Comparison of ENCODE assay signal across 13 cellular contexts in the genomic region with DNA sequence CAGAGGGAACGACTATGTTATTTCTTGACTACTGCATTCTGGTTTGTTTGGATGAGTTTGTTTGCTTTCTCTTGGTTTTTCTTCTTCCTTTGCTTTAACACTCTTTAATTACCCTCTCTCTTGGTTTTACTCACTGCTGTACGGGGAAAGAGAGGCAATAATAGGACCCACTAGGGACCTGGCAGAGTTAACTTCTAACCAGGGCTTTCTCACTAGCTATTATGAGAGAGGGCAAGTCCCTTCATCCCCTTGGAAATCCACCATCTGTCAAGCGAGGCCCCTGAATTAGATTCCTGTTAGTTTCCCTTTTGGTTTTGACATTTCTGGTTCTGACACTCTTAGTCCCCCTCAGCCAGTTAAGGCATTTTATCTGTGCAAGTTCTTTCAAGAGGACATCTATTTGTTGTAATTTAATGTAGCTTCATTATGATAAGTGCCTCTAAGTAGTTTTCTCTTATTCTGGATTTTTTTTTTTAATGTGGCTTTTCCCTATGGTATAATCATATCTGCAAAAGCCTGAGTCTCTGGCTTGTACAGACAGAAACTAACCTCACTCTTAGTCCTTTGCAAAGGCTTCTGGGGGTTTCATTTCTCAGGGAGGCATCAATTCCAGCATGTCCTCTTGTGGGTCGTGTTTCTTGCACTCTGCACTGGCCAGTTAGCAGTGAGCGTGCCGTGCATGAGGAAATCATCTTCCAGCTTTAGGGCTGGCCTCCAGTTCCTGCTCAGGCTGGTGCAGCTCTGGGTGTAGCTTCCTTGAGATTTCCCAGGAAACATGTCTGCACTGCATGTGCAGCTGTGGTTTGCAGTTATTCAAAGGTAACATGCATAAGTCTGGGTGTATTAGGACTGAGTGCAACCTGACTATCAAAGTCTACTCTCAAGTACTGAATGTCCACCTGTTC.
DNase-seq lines count a peak whose midpoint lies in the region; ATAC-seq, FAIRE-seq and TF ChIP-seq lines count a peak whose summit lies in the region.
"Had no signal": no experiment of that assay in that cellular context is flagged by ENCODE, and none has a peak within 500 bp of the region (broad histone marks: within the 10 kb centered on the region; RNA-seq: fewer than 3 reads in every experiment).

No MANE protein-coding gene starts in this region.

- no peak overlapping the region for H3K4me2 ChIP-seq in GM12878 (ENCODE audit: control insufficient read depth, insufficient read depth)

- SMC1A ChIA-PET in GM12878 (lab: Charles Lee; ENCODE audit: uncharacterized antibody, unreplicated experiment) = interaction anchor here (0.8 to 4.3 kb wide), 5 partner anchors 12 to 560 kb away, joined by 3 to 23 read pairs (median 4); no protein-coding TSS in a partner anchor

- H3K4me1 ChIP-seq in GM12878 (ENCODE audit: control insufficient read depth, insufficient read depth, low read length) = no peaks in the 10 kb centered on the region
- no peaks in the 10 kb centered on the region for H3K4me1 ChIP-seq in CD8-positive, alpha-beta T cell (ENCODE audit: insufficient read depth, low read length)
- H3K4me1 ChIP-seq in SJCRH30 = peaks cover 6% of the 10 kb centered on the region; the same call in 1 of the 2 replicates

- H3K4me3 ChIP-seq in GM12878 (no peak overlapping the region), SJCRH30 (no peak overlapping the region)
- H3K4me3 ChIP-seq in CD8-positive, alpha-beta T cell (ENCODE audit: low read depth, low read length) = no peak overlapping the region
- H3K4me3 ChIP-seq: left ventricle myocardium inferior had no signal

- peak; percentile 77 for ATAC-seq in GM18517 (IDR thresholded peaks at IDR 0.05; ENCODE audit: unreplicated experiment)
- ATAC-seq in GM21381 (IDR thresholded peaks at IDR 0.05; ENCODE audit: unreplicated experiment) = peak; percentile 56
- ATAC-seq in HG03039 (IDR thresholded peaks at IDR 0.05; ENCODE audit: unreplicated experiment) = peak; percentile 60
- peak; percentile 84 for ATAC-seq in GM12878
- ATAC-seq in CD8-positive, alpha-beta T cell = no peak
- ATAC-seq in GM19351 (IDR thresholded peaks at IDR 0.05; ENCODE audit: unreplicated experiment) = no peak

- 0 out of 4 replicates have a peak, but pooled peaks of 1 of the 2 experiments have one; percentile 14 for TF ChIP-seq EP300 in GM12878 (IDR thresholded peaks at IDR 0.05; ENCODE audit: borderline replicate concordance in 1 of 2, control insufficient read depth in 1 of 2, low read depth in 2 of 2, low read length in 2 of 2)

- in situ Hi-C loops in GM12878 (cut with MboI) = no loop called here

- H3K36me3 Mint-ChIP-seq in CD8-positive, alpha-beta T cell = no peaks in the 10 kb centered on the region

- H3K79me2 ChIP-seq in GM12878 (ENCODE audit: control insufficient read depth, insufficient read depth, low read length) = no peaks in the 10 kb centered on the region

- no peak for FAIRE-seq in GM12878 (lab: Jason Lieb, UNC)

- H2AFZ ChIP-seq in GM12878 (ENCODE audit: control insufficient read depth, low read depth, low read length) = no peak overlapping the region

- H3K4me3 Mint-ChIP-seq in CD8-positive, alpha-beta T cell = no peak overlapping the region
- H3K4me3 Mint-ChIP-seq: neural crest cell had no signal

- TF ChIP-seq CTCF in GM12878 (IDR thresholded peaks at IDR 0.05 in 2 of 3, conservative IDR thresholded peaks at IDR 0.05 in 1 of 3; ENCODE audit: control insufficient read depth in 2 of 3, extremely low read depth in 1 of 3, insufficient read depth in 1 of 3, low read depth in 3 of 3, low read length in 3 of 3) = no peak
- no peak for TF ChIP-seq CTCF in CD8-positive, alpha-beta T cell (IDR thresholded peaks at IDR 0.05)

- H3K9ac ChIP-seq in GM12878 (ENCODE audit: control insufficient read depth, insufficient read depth, low read length) = no peak overlapping the region

- TF ChIP-seq POLR2A in GM12878 (IDR thresholded peaks at IDR 0.05; ENCODE audit: low read depth, low read length) = no peak

- intact Hi-C loops in GM12878 (cut with micrococcal nuclease; ENCODE audit: unreplicated experiment) = no loop called here
- intact Hi-C loops in CD8-positive, alpha-beta T cell (cut with DNase I, micrococcal nuclease) = no loop called here

- no peak overlapping the region for H3K27ac Mint-ChIP-seq in CD8-positive, alpha-beta T cell

- BruUV-seq in GM12878 (replicated peaks; lab: Mats Ljungman, UMichigan) = no TSS peak

- POLR2A ChIA-PET in GM12878 (lab: Charles Lee) = interaction anchor here (1.4 kb wide), 1 partner anchor 33 kb away, joined by 4 read pairs; no protein-coding TSS in a partner anchor
- POLR2A ChIA-PET in CD8-positive, alpha-beta T cell (lab: Charles Lee) = no interaction called here

- H4K20me1 ChIP-seq in GM12878 (ENCODE audit: control insufficient read depth, insufficient read depth) = no peaks in the 10 kb centered on the region

- DNase-seq in GM12878 (ENCODE audit: low read depth, low spot score) (peak; percentile 23), SJCRH30 (no peak), NCI-H1048 (lab: John Stamatoyannopoulos, UW) (no peak)
- no peak for DNase-seq in CD8-positive, alpha-beta T cell
- DNase-seq: activated T-cell treated with anti-CD3 and anti-CD28 coated beads for 4 hours, left ventricle myocardium inferior, NCI-H2227 treated with DMSO at 0.1 percent for 48 hours, RPMI8226 had no signal

- TF ChIP-seq RAD21 in GM12878 (IDR thresholded peaks at IDR 0.05; ENCODE audit: insufficient read depth, low read depth, low read length) = no peak

- H3K27ac ChIP-seq in GM12878 (ENCODE audit: control insufficient read depth, insufficient read depth) (no peak overlapping the region), SJCRH30 (no peak overlapping the region)
- H3K27ac ChIP-seq in CD8-positive, alpha-beta T cell (ENCODE audit: low read depth, low read length) = no peak overlapping the region
- H3K27ac ChIP-seq: left ventricle myocardium inferior had no signal

- 34% methylated on average over 6 of the region's 6 CpGs for WGBS in GM12878 (ENCODE audit: insufficient coverage, insufficient replicate concordance, low lambda C conversion rate, missing lambda C conversion rate)

- peaks cover 46% of the 10 kb centered on the region for H3K27me3 Mint-ChIP-seq in CD8-positive, alpha-beta T cell (ENCODE audit: low read depth)

- CTCF ChIA-PET in GM12878 (lab: Yijun Ruan, JAX) = interaction anchor here (0.7 to 3.7 kb wide), 5 partner anchors 15 to 41 kb away, joined by 3 to 22 read pairs (median 3); no protein-coding TSS in a partner anchor
- CTCF ChIA-PET in CD8-positive, alpha-beta T cell (lab: Charles Lee) = no interaction called here

- no peaks in the 10 kb centered on the region for H3K9me3 ChIP-seq in GM12878 (replicated peaks; ENCODE audit: control insufficient read depth, insufficient read depth, low read length)
- H3K9me3 ChIP-seq in CD8-positive, alpha-beta T cell (ENCODE audit: low read length) = no peaks in the 10 kb centered on the region
- H3K9me3 ChIP-seq in SJCRH30 (replicated peaks) = no peaks in the 10 kb centered on the region

- H3K4me1 Mint-ChIP-seq in CD8-positive, alpha-beta T cell (ENCODE audit: low read depth) = peaks cover 13% of the 10 kb centered on the region

- H3K27me3 ChIP-seq in GM12878 (replicated peaks in 1 of 2; ENCODE audit: control insufficient read depth in 2 of 2, insufficient read depth in 2 of 2, low read length in 1 of 2) (peaks cover 0 to 11% of the 10 kb centered on the region in 2 experiments; a peak in 2 of 4 replicates), SJCRH30 (peaks cover 4% of the 10 kb centered on the region)
- H3K27me3 ChIP-seq in CD8-positive, alpha-beta T cell (ENCODE audit: insufficient read depth, low read length) = peaks cover 5% of the 10 kb centered on the region

- no peaks in the 10 kb centered on the region for H3K9me3 Mint-ChIP-seq in CD8-positive, alpha-beta T cell
- H3K9me3 Mint-ChIP-seq: neural crest cell had no signal

- RAD21 ChIA-PET in GM12878 (lab: Charles Lee; ENCODE audit: unreplicated experiment) = interaction anchor here (1.1 to 1.5 kb wide), 3 partner anchors 13 to 33 kb away, joined by 3 to 5 read pairs (median 3); no protein-coding TSS in a partner anchor

- no peaks in the 10 kb centered on the region for H3K36me3 ChIP-seq in GM12878 (ENCODE audit: control insufficient read depth in 2 of 2, insufficient read depth in 2 of 2, low read length in 1 of 2)
- no peaks in the 10 kb centered on the region for H3K36me3 ChIP-seq in CD8-positive, alpha-beta T cell (ENCODE audit: insufficient read depth, low read length)
- H3K36me3 ChIP-seq in SJCRH30 = no peaks in the 10 kb centered on the region
- H3K36me3 ChIP-seq: left ventricle myocardium inferior had no signal

TF ChIP-seq in GM12878, 131 proteins besides CTCF, POLR2A, EP300 and RAD21 (continues in another document):
- TF ChIP-seq IKZF2 (IDR thresholded peaks at IDR 0.05) = peak; percentile 78 to 82
- no peak for TF ChIP-seq STAT1 (conservative IDR thresholded peaks at IDR 0.05)
- TF ChIP-seq NBN (IDR thresholded peaks at IDR 0.05) = 0 out of 2 replicates have a peak, but pooled peaks have one; percentile 22
- TF ChIP-seq ZNF24 (IDR thresholded peaks at IDR 0.05) = 0 out of 2 replicates have a peak, but pooled peaks have one; percentile 36
- peak; percentile 92 for TF ChIP-seq MTA2 (IDR thresholded peaks at IDR 0.05; ENCODE audit: low read depth)
- TF ChIP-seq IRF4 (IDR thresholded peaks at IDR 0.05; ENCODE audit: low read depth, low read length) = no peak
- TF ChIP-seq DPF2 (IDR thresholded peaks at IDR 0.05) = 0 out of 2 replicates have a peak, but pooled peaks have one; percentile 34
- peak; percentile 71 for TF ChIP-seq MEF2B (IDR thresholded peaks at IDR 0.05; ENCODE audit: partially characterized antibody, poor library complexity, severe bottlenecking)

Comparison
In these comparisons a context has a peak if more than half of its experiments do, and no peak if none do; other contexts are left out.
1. ATAC-seq: peak in GM18517 (single experiment), GM21381 (single experiment), HG03039 (single experiment) and GM12878 (single experiment); none in CD8-positive, alpha-beta T cell (single experiment) and GM19351 (single experiment).